ENCODE assay signal across 8 cellular contexts in the genomic region with DNA sequence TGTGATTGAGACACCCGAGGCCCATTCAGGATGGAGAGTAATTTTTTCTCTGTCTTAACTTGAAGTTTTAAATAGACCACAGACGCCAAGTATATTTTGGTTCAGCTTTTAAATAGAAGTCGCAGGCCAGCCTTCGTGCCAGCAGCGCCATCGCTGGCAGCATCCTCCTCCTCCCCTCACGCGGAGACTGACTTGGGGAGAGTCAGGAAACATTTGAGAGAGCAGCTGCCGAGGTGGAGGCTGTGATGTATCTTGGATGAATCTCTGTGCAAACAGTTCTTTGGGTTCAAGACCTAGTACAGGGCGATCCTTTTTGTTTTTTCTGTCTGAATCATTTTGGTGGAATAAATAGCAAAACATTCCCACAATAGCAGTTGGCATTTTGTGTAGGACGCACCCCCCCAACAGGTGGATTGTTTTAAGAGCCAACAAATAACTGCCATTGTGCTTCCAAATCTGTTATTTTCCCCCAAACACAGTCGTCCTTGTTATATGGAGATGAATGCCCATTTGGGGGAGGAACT. TPM values are rescaled to one million over a fixed set of nuclear protein-coding genes. Genes with fewer than 3 reads are reported as not detected.
DNase-seq lines count a peak whose midpoint lies in the region; ATAC-seq and TF ChIP-seq lines count a peak whose summit lies in the region.

No MANE protein-coding gene starts in this region.

- H3K27me3 Mint-ChIP-seq in MCF 10A (ENCODE audit: insufficient read depth, unreplicated experiment), result no peaks in the 10 kb centered on the region

- POLR2A ChIA-PET in MCF 10A (lab: Yijun Ruan, JAX), result interaction anchor here (0.6 to 1.7 kb wide), 5 partner anchors 135 to 374 kb away, joined by 3 to 4 read pairs (median 3); a partner anchor contains a TSS

- peak overlapping the region; percentile 69 for H3K27ac ChIP-seq in HL-60 (replicated peaks)
- peak overlapping the region in 13 of 21 experiments; percentile 20 to 83 (median 73) for H3K27ac ChIP-seq in skin epidermis

- TF ChIP-seq CTCF in HL-60 (IDR thresholded peaks at IDR 0.05; ENCODE audit: insufficient read depth, low read length) (no peak), MCF 10A (IDR thresholded peaks at IDR 0.05; ENCODE audit: unreplicated experiment) (no peak)

- H3K9me3 Mint-ChIP-seq in MCF 10A (ENCODE audit: unreplicated experiment), result no peaks in the 10 kb centered on the region

- peaks cover 4% of the 10 kb centered on the region for H3K36me3 Mint-ChIP-seq in MCF 10A (ENCODE audit: insufficient read depth, unreplicated experiment)

- DNase-seq in Caki2 (ENCODE audit: low read depth) (peak; percentile 66), HL-60 (ENCODE audit: low read depth in 1 of 2, low spot score in 1 of 2) (peak in 1 of 2 experiments; percentile 56), T-helper 2 cell (peak in 3 of 5 experiments; percentile 18 to 63 (median 19)), MCF 10A (ENCODE audit: unreplicated experiment) (peak; percentile 39), iPS-NIHi7 (ENCODE audit: extremely low spot score) (peak; percentile 51)

- CTCF ChIA-PET in MCF 10A (lab: Yijun Ruan, JAX), result interaction anchor here (0.6 to 5.2 kb wide), 4 partner anchors 35 to 522 kb away, joined by 3 to 38 read pairs (median 4); no protein-coding TSS in a partner anchor

- in situ Hi-C loops in Caki2 (cut with HindIII; ENCODE audit: low pct_unique_long_range_greater_than_20kb, low sequenced_read_pairs), result no loop called here

- TSS peak; percentile 50 for BruUV-seq in MCF 10A (replicated peaks; lab: Mats Ljungman, UMichigan)

- intact Hi-C loops in MCF 10A (cut with micrococcal nuclease), result loop anchor here (5.0 to 10.0 kb wide), 3 partner anchors 69 to 219 kb away; no protein-coding TSS in a partner anchor

- H3K27me3 ChIP-seq in HL-60 (ENCODE audit: insufficient read depth, poor library complexity, severe bottlenecking), result no peaks in the 10 kb centered on the region

- peaks cover 12% of the 10 kb centered on the region for H3K4me1 Mint-ChIP-seq in MCF 10A (ENCODE audit: insufficient read depth, unreplicated experiment)

- peak overlapping the region; percentile 83 for H3K27ac Mint-ChIP-seq in MCF 10A (ENCODE audit: low read depth, unreplicated experiment)

- H3K4me3 ChIP-seq in HL-60 (replicated peaks; ENCODE audit: insufficient read depth, low read length), result peak overlapping the region; percentile 72
- peak overlapping the region; percentile 44 to 70 (median 45) for H3K4me3 ChIP-seq in skin epidermis

- no peak for ATAC-seq in HG03565 (IDR thresholded peaks at IDR 0.05; ENCODE audit: unreplicated experiment)
- no peak for ATAC-seq in GM21825 (IDR thresholded peaks at IDR 0.05; ENCODE audit: unreplicated experiment)

- peak overlapping the region; percentile 85 for H3K4me3 Mint-ChIP-seq in MCF 10A (ENCODE audit: unreplicated experiment)

RNA-seq across cellular contexts. Expression of a gene that starts 0.9 kb away (rescaled TPM):
- total RNA-seq in Caki2 (2014; rRNA removed; shearing (Covaris generic); ENCODE audit: low replicate concordance), result 2.5 and 19.8 TPM in 2 replicates
- 0.56 and 1.4 TPM in 2 replicates for total RNA-seq in MCF 10A (2022)
